Comparison of ENCODE assay signal across 14 cellular contexts in genomic region chr2:158346041-158346440, GRCh38.
DNase-seq lines count a peak whose midpoint lies in the region; ATAC-seq and TF ChIP-seq lines count a peak whose summit lies in the region.
"Had no signal": no experiment of that assay in that cellular context is flagged by ENCODE, and none has a peak within 500 bp of the region (broad histone marks: within the 10 kb centered on the region; RNA-seq: fewer than 3 reads in every experiment).

No MANE protein-coding gene starts in this region.

- no peak overlapping the region for H3K4me3 Mint-ChIP-seq in GM23338
- H3K4me3 Mint-ChIP-seq: CD14-positive monocyte; CD8-positive, alpha-beta T cell; IgD-negative memory B cell had no signal

- H3K4me1 ChIP-seq in GM23338 (ENCODE audit: insufficient read depth) (peaks cover 19% of the 10 kb centered on the region), neuronal stem cell (ENCODE audit: control insufficient read depth in 2 of 2, insufficient read depth in 1 of 2, low read depth in 1 of 2, low read length in 2 of 2) (no peaks in the 10 kb centered on the region)
- H3K4me1 ChIP-seq: A549 had no signal

- no peaks in the 10 kb centered on the region for H3K9me3 ChIP-seq in neuronal stem cell (replicated peaks in 1 of 2; ENCODE audit: control insufficient read depth in 2 of 2, insufficient read depth in 1 of 2, low read depth in 1 of 2, low read length in 2 of 2)
- H3K9me3 ChIP-seq: A549 had no signal

- WGBS in neuronal stem cell (ENCODE audit: extremely low coverage in 2 of 2, insufficient read length in 2 of 2, insufficient replicate concordance in 1 of 2), 2 donors: no CpG with 5 or more reads among the region's 2 CpGs

- H3K79me1 ChIP-seq in neuronal stem cell (ENCODE audit: low read depth, low read length): no peaks in the 10 kb centered on the region

- H3K9me3 Mint-ChIP-seq in GM23338: peaks cover 4% of the 10 kb centered on the region; the same call in 2 of the 3 replicates
- H3K9me3 Mint-ChIP-seq: IgD-negative memory B cell had no signal

- TF ChIP-seq CTCF in GM23338 (conservative IDR thresholded peaks at IDR 0.05; ENCODE audit: low read depth in 2 of 2): no peak

- H3K9me2 ChIP-seq in GM23338 (ENCODE audit: insufficient read depth): no peaks in the 10 kb centered on the region

- H3K36me3 ChIP-seq in GM23338 (ENCODE audit: insufficient read depth) (no peaks in the 10 kb centered on the region), H7 (replicated peaks; ENCODE audit: control insufficient read depth, insufficient read depth, low read length) (no peaks in the 10 kb centered on the region), neuronal stem cell (replicated peaks in 1 of 2; ENCODE audit: control insufficient read depth in 2 of 2, insufficient read depth in 2 of 2, low read length in 2 of 2) (no peaks in the 10 kb centered on the region)

- DNase-seq in GM23338 (ENCODE audit: low spot score): peak; percentile 16
- DNase-seq in H7: peak; percentile 6
- DNase-seq in iPS DF 19.7 (ENCODE audit: low read depth, low spot score): peak; percentile 5
- DNase-seq in neuronal stem cell (ENCODE audit: low spot score): peak; percentile 2
- no peak for DNase-seq in NCI-H1694 (lab: John Stamatoyannopoulos, UW)
- DNase-seq: CD8-positive, alpha-beta T cell; COR-L47; DMS153; DMS79 treated with DMSO at 0.1 percent for 48 hours; EL had no signal

- H3K18ac ChIP-seq in neuronal stem cell (ENCODE audit: low read length): no peak overlapping the region

- H4K8ac ChIP-seq in neuronal stem cell (ENCODE audit: low read depth, low read length): no peak overlapping the region

- H3K4ac ChIP-seq in neuronal stem cell (ENCODE audit: low read length): no peak overlapping the region

- no peak overlapping the region for H2BK12ac ChIP-seq in neuronal stem cell (ENCODE audit: low read length)

- no peak overlapping the region for H2BK15ac ChIP-seq in neuronal stem cell (ENCODE audit: low read length)

- H3K27ac ChIP-seq in GM23338 (ENCODE audit: low read depth) (no peak overlapping the region), neuronal stem cell (replicated peaks; ENCODE audit: low read length) (no peak overlapping the region)
- H3K27ac ChIP-seq: A549 had no signal

- no peaks in the 10 kb centered on the region for H3F3A ChIP-seq in GM23338 (replicated peaks; ENCODE audit: low read depth)

- H2BK120ac ChIP-seq in neuronal stem cell (ENCODE audit: low read depth, low read length): no peak overlapping the region

- H2AK5ac ChIP-seq in neuronal stem cell (ENCODE audit: low read depth, low read length): no peak overlapping the region

- H3K27me3 Mint-ChIP-seq in GM23338 (ENCODE audit: insufficient read depth, low read depth, poor library complexity): no peaks in the 10 kb centered on the region

- no peak overlapping the region for H2AFZ ChIP-seq in GM23338
- H2AFZ ChIP-seq in neuronal stem cell (ENCODE audit: low read length): peak overlapping the region; percentile 16

- H4K20me1 ChIP-seq in GM23338 (replicated peaks; ENCODE audit: insufficient read depth): no peaks in the 10 kb centered on the region

- H3K36me3 Mint-ChIP-seq in GM23338 (ENCODE audit: low read depth): peaks cover 4% of the 10 kb centered on the region
- H3K36me3 Mint-ChIP-seq: CD14-positive monocyte; CD8-positive, alpha-beta T cell had no signal

- H3K9ac ChIP-seq in neuronal stem cell (ENCODE audit: low read depth, low read length, poor library complexity): no peak overlapping the region

- H4K91ac ChIP-seq in neuronal stem cell (ENCODE audit: low read depth, low read length, poor library complexity): no peak overlapping the region

- H3K4me2 ChIP-seq in GM23338 (no peak overlapping the region), neuronal stem cell (ENCODE audit: insufficient read depth, low read length, poor library complexity, severe bottlenecking) (no peak overlapping the region)
- H3K4me2 ChIP-seq: A549 had no signal

- no peak overlapping the region for H2BK5ac ChIP-seq in neuronal stem cell (ENCODE audit: low read length)

- H3K27me3 ChIP-seq in GM23338 (ENCODE audit: insufficient read depth): no peaks in the 10 kb centered on the region
- H3K27me3 ChIP-seq in H7 (ENCODE audit: control insufficient read depth, insufficient read depth, low read length): no peaks in the 10 kb centered on the region
- H3K27me3 ChIP-seq in neuronal stem cell (ENCODE audit: control insufficient read depth in 3 of 3, insufficient read depth in 3 of 3, low read depth in 1 of 3, low read length in 3 of 3): no peaks in the 10 kb centered on the region

- H3K23ac ChIP-seq in neuronal stem cell (ENCODE audit: low read depth, low read length, poor library complexity): no peak overlapping the region

- ATAC-seq in GM23338 (peak; percentile 71), GM18909 (IDR thresholded peaks at IDR 0.05; ENCODE audit: poor library complexity, unreplicated experiment) (no peak)
- ATAC-seq: A549; CD8-positive, alpha-beta T cell had no signal

- no peaks in the 10 kb centered on the region for H3K79me2 ChIP-seq in GM23338 (replicated peaks; ENCODE audit: insufficient read depth)

- H3K27ac Mint-ChIP-seq in GM23338: no peak overlapping the region
- H3K27ac Mint-ChIP-seq: CD14-positive monocyte; CD8-positive, alpha-beta T cell; IgD-negative memory B cell had no signal

- H3K4me1 Mint-ChIP-seq in GM23338: peaks cover 22% of the 10 kb centered on the region
- H3K4me1 Mint-ChIP-seq: CD14-positive monocyte had no signal

- H3K4me3 ChIP-seq in GM23338 (no peak overlapping the region), H7 (ENCODE audit: insufficient read depth, low read depth, low read length) (no peak overlapping the region), neuronal stem cell (ENCODE audit: low read length in 2 of 2) (no peak overlapping the region)
- H3K4me3 ChIP-seq: A549 had no signal

- no peak overlapping the region for H3K14ac ChIP-seq in neuronal stem cell (ENCODE audit: low read length)

TF ChIP-seq in GM23338, 12 proteins besides CTCF, POLR2A, EP300 and RAD21 (continues in another document):
- TF ChIP-seq, protein P1, sequence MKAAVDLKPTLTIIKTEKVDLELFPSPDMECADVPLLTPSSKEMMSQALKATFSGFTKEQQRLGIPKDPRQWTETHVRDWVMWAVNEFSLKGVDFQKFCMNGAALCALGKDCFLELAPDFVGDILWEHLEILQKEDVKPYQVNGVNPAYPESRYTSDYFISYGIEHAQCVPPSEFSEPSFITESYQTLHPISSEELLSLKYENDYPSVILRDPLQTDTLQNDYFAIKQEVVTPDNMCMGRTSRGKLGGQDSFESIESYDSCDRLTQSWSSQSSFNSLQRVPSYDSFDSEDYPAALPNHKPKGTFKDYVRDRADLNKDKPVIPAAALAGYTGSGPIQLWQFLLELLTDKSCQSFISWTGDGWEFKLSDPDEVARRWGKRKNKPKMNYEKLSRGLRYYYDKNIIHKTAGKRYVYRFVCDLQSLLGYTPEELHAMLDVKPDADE (IDR thresholded peaks at IDR 0.05): no peak
- no peak for TF ChIP-seq ZNF114 (CRISPR knock-in tag; IDR thresholded peaks at IDR 0.05)
- no peak for TF ChIP-seq EZH2phosphoT487 (IDR thresholded peaks at IDR 0.05; ENCODE audit: unreplicated experiment)
